Comparison of ENCODE assay signal across 31 cellular contexts in genomic region chr1:208004851-208005250, GRCh38.
DNase-seq lines count a peak whose midpoint lies in the region; ATAC-seq and TF ChIP-seq lines count a peak whose summit lies in the region.
"Had no signal": no experiment of that assay in that cellular context is flagged by ENCODE, and none has a peak within 500 bp of the region (broad histone marks: within the 10 kb centered on the region; RNA-seq: fewer than 3 reads in every experiment).

No MANE protein-coding gene starts in this region.

- no peak for TF ChIP-seq CTCF in chondrocyte (IDR thresholded peaks at IDR 0.05)
- no peak for TF ChIP-seq CTCF in testis (IDR thresholded peaks at IDR 0.05)

- H3K9me3 Mint-ChIP-seq in chondrocyte (ENCODE audit: low read depth), result peaks cover 4% of the 10 kb centered on the region
- H3K9me3 Mint-ChIP-seq: activated B cell treated with CpG ODN at 0.5 μM for 24 hours; activated CD4-positive, alpha-beta memory T cell treated with anti-CD3 and anti-CD28 coated beads for 36 hours; central memory CD8-positive, alpha-beta T cell had no signal

- peaks cover 28% of the 10 kb centered on the region for H3K4me1 Mint-ChIP-seq in chondrocyte (ENCODE audit: low read depth)
- H3K4me1 Mint-ChIP-seq: activated B cell treated with CpG ODN at 0.5 μM for 24 hours; central memory CD8-positive, alpha-beta T cell; GM23338 had no signal

- TF ChIP-seq POLR2A in testis (IDR thresholded peaks at IDR 0.05), result no peak

- H3K4me1 ChIP-seq in testis, result peaks cover under 1% of the 10 kb centered on the region
- H3K4me1 ChIP-seq: lower lobe of right lung, spleen, tibial nerve had no signal

- ATAC-seq in HG02973 (IDR thresholded peaks at IDR 0.05; ENCODE audit: unreplicated experiment), result no peak
- ATAC-seq: GM23338, lower lobe of right lung had no signal

- H3K9me3 ChIP-seq in testis, result no peaks in the 10 kb centered on the region
- H3K9me3 ChIP-seq: adrenal gland, BLaER1, lower lobe of right lung had no signal

- DNase-seq in AG08395 (ENCODE audit: low spot score), result peak; percentile 62
- DNase-seq in LHCN-M2 (ENCODE audit: low read depth), result peak; percentile 18
- DNase-seq in chondrocyte (ENCODE audit: low spot score), result no peak
- DNase-seq in myocyte (ENCODE audit: low read depth), result peak; percentile 31
- DNase-seq in SK-N-DZ (ENCODE audit: low spot score), result no peak
- no peak for DNase-seq in testis
- DNase-seq in activated CD4-positive, alpha-beta T cell treated with anti-CD3 and anti-CD28 coated beads for 4 hours, result no peak
- DNase-seq: activated B cell treated with CpG ODN at 0.5 μM for 24 hours; activated CD4-positive, alpha-beta memory T cell treated with anti-CD3 and anti-CD28 coated beads for 36 hours; activated gamma-delta T cell; activated T-cell treated with anti-CD3 and anti-CD28 coated beads for 4 hours; adrenal gland; COR-L47; DMS79; erythroblast; KBM-7; kidney; lower lobe of right lung; MV-4-11; NCI-H1694 treated with DMSO at 0.1 percent for 48 hours; NCI-H2171 treated with DMSO at 0.1 percent for 48 hours; NCI-H526 treated with DMSO at 0.1 percent for 48 hours; nucleus accumbens; spleen; stimulated activated CD4-positive, alpha-beta T cell treated with anti-CD3 and anti-CD28 coated beads, Interleukin-4, amount 100 ng/mL, for 1 hour; stimulated activated naive CD4-positive, alpha-beta T cell treated with Interleukin-2 at 50 U/mL for 16 hours had no signal

- peaks cover 3% of the 10 kb centered on the region for H3K36me3 Mint-ChIP-seq in chondrocyte (ENCODE audit: low read depth)
- H3K36me3 Mint-ChIP-seq: activated CD4-positive, alpha-beta memory T cell treated with anti-CD3 and anti-CD28 coated beads for 36 hours had no signal

- intact Hi-C loops in testis (cut with DNase I; ENCODE audit: low total_unique reads), result no loop called here

- H3K27ac ChIP-seq in testis, result no peak overlapping the region
- H3K27ac ChIP-seq: adrenal gland, BLaER1, lower lobe of right lung, spleen, tibial nerve had no signal

- peak overlapping the region; percentile 42 for H3K27ac Mint-ChIP-seq in chondrocyte (ENCODE audit: unreplicated experiment)
- H3K27ac Mint-ChIP-seq: activated B cell treated with CpG ODN at 0.5 μM for 24 hours; activated CD4-positive, alpha-beta memory T cell treated with anti-CD3 and anti-CD28 coated beads for 36 hours; GM23338 had no signal

- 65 to 79% methylated on average over 3 of the region's 3 CpGs for WGBS in testis, 2 donors

- no peaks in the 10 kb centered on the region for H3K27me3 Mint-ChIP-seq in chondrocyte (ENCODE audit: low read depth)
- H3K27me3 Mint-ChIP-seq: activated CD4-positive, alpha-beta memory T cell treated with anti-CD3 and anti-CD28 coated beads for 36 hours had no signal

- H3K27me3 ChIP-seq in testis, result no peaks in the 10 kb centered on the region
- H3K27me3 ChIP-seq: adrenal gland, BLaER1, spleen, tibial nerve had no signal

- no peaks in the 10 kb centered on the region for H3K36me3 ChIP-seq in testis (ENCODE audit: low read depth, missing control alignments)
- H3K36me3 ChIP-seq: adrenal gland, BLaER1, lower lobe of right lung, spleen, tibial nerve had no signal

- H3K4me3 ChIP-seq in testis, result no peak overlapping the region
- H3K4me3 ChIP-seq: adrenal gland, BLaER1, GM23338, lower lobe of right lung, spleen, tibial nerve had no signal

- no peak overlapping the region for H3K4me3 Mint-ChIP-seq in chondrocyte (ENCODE audit: unreplicated experiment)
- H3K4me3 Mint-ChIP-seq: activated B cell treated with CpG ODN at 0.5 μM for 24 hours; activated CD4-positive, alpha-beta memory T cell treated with anti-CD3 and anti-CD28 coated beads for 36 hours; central memory CD8-positive, alpha-beta T cell; GM23338 had no signal

Comparison
In these comparisons a context has a peak if more than half of its experiments do, and no peak if none do; other contexts are left out.
1. DNase-seq: peak in AG08395 (single experiment), LHCN-M2 (single experiment) and myocyte (single experiment); none in chondrocyte (single experiment), SK-N-DZ (single experiment), testis (single experiment) and activated CD4-positive, alpha-beta T cell treated with anti-CD3 and anti-CD28 coated beads for 4 hours (0 of 2).